ENCODE assay signal across 13 cellular contexts in the genomic region with DNA sequence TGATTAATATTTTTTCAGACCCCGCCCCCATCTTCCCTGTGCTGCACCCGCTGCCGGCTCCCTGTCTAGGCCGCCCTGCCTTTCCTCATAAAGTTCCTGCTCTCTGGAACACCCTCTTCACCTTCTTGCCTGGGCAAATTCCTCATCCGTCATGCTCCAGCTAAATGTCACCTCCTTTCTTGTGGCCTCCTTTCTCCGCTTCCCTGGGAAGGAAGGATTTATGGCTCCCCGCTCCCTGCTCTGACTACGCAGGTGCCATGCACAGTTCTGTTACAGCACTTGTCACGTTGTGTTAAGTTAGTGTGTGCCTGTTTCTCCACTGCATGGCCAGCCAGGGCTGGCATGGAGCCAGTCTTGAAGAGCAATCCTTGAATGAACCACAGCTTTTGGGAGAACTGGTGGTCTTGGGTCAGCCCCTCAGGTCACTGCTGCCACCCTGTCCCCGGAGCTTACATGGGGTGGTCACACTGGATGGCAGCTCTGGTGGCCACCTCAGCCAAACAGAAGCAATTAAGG.
DNase-seq lines count a peak whose midpoint lies in the region; ATAC-seq and TF ChIP-seq lines count a peak whose summit lies in the region.
"Had no signal": no experiment of that assay in that cellular context is flagged by ENCODE, and none has a peak within 500 bp of the region (broad histone marks: within the 10 kb centered on the region; RNA-seq: fewer than 3 reads in every experiment).

No MANE protein-coding gene starts in this region.

- no peak for TF ChIP-seq CTCF in right atrium auricular region (IDR thresholded peaks at IDR 0.05)

- ATAC-seq in Right ventricle myocardium superior (ENCODE audit: poor library complexity) = peak; percentile 36

- H3K9me3 ChIP-seq in right atrium auricular region = no peaks in the 10 kb centered on the region

- no peak overlapping the region for H3K4me3 ChIP-seq in right atrium auricular region
- H3K4me3 ChIP-seq: PC-9 had no signal

- H3K36me3 ChIP-seq in right atrium auricular region = no peaks in the 10 kb centered on the region

- intact Hi-C loops in Right ventricle myocardium superior (cut with DNase I) = loop anchor here (10.0 kb wide), 1 partner anchor 155 kb away; a partner anchor contains a TSS

- peaks cover 0 to 3% of the 10 kb centered on the region in 2 donors for H3K27me3 ChIP-seq in right atrium auricular region

- H3K4me1 ChIP-seq in right atrium auricular region = no peaks in the 10 kb centered on the region

- DNase-seq in Right ventricle myocardium superior (no peak), right atrium auricular region (ENCODE audit: low spot score) (no peak), NCI-H1105 treated with DMSO at 0.1 percent for 48 hours (lab: John Stamatoyannopoulos, UW) (peak; percentile 52), cerebellum (ENCODE audit: low spot score) (peak; percentile 49), germinal center (ENCODE audit: low spot score) (no peak), NCI-H146 (lab: John Stamatoyannopoulos, UW) (no peak), NK-92 (lab: John Stamatoyannopoulos, UW; ENCODE audit: unreplicated experiment) (no peak)
- DNase-seq: COR-L47, H9, NCI-H1417 treated with DMSO at 0.1 percent for 48 hours, NCI-H2081, NCI-H748 treated with DMSO at 0.1 percent for 48 hours, PC-9 had no signal

- no peak overlapping the region for H3K27ac ChIP-seq in right atrium auricular region
- H3K27ac ChIP-seq: PC-9 had no signal

Comparison
In these comparisons a context has a peak if more than half of its experiments do, and no peak if none do; other contexts are left out.
1. DNase-seq: peak in NCI-H1105 treated with DMSO at 0.1 percent for 48 hours (single experiment) and cerebellum (single experiment); none in Right ventricle myocardium superior (single experiment), right atrium auricular region (single experiment), germinal center (single experiment), NCI-H146 (single experiment) and NK-92 (single experiment).